Comparison of ENCODE assay signal across 23 cellular contexts in genomic region chr7:82257118-82257695, GRCh38.
A peak's percentile ranks its signal among the peaks of the same experiment; 100 is the strongest.
DNase-seq lines count a peak whose midpoint lies in the region; ATAC-seq and TF ChIP-seq lines count a peak whose summit lies in the region.
"Had no signal": no experiment of that assay in that cellular context is flagged by ENCODE, and none has a peak within 500 bp of the region (broad histone marks: within the 10 kb centered on the region; RNA-seq: fewer than 3 reads in every experiment).

No MANE protein-coding gene starts in this region.

- DNase-seq in DMS 273 (lab: John Stamatoyannopoulos, UW; ENCODE audit: unreplicated experiment), result peak; percentile 48
- DNase-seq in DMS 273 treated with DMSO at 0.1 percent for 48 hours (lab: John Stamatoyannopoulos, UW), result no peak
- peak; percentile 65 for DNase-seq in NCI-H1694 (lab: John Stamatoyannopoulos, UW)
- peak; percentile 32 for DNase-seq in midbrain (lab: John Stamatoyannopoulos, UW)
- no peak for DNase-seq in NCI-H128 (lab: John Stamatoyannopoulos, UW; ENCODE audit: unreplicated experiment)
- no peak for DNase-seq in MV-4-11 (lab: John Stamatoyannopoulos, UW)
- DNase-seq: activated CD4-positive, CD25-positive, alpha-beta regulatory T cell treated with anti-CD3 and anti-CD28 coated beads, Interleukin-2, amount 50 U/mL, for 72 hours; activated CD8-positive, alpha-beta T cell treated with anti-CD3 and anti-CD28 coated beads, Interleukin-2, amount 10 ng/mL, durations not matched to agents 7 days and 5 days; activated gamma-delta T cell treated with Interleukin-2 at 50 U/mL for 16 hours; adrenal gland; AML-193; CD8-positive, alpha-beta memory T cell; foreskin fibroblast; immature natural killer cell; mucosa of descending colon; NCI-H187 treated with DMSO at 0.1 percent for 48 hours; NCI-H774 had no signal

- no peak for TF ChIP-seq CTCF in VCaP (conservative IDR thresholded peaks at IDR 0.05)

- H3K27ac ChIP-seq in VCaP, result peak overlapping the region; percentile 69
- H3K27ac ChIP-seq: 22Rv1, neural progenitor cell, thoracic aorta had no signal

- no peak for ATAC-seq in HG03175 (IDR thresholded peaks at IDR 0.05; ENCODE audit: unreplicated experiment)
- ATAC-seq: activated CD8-positive, alpha-beta T cell treated with anti-CD3 and anti-CD28 coated beads, Interleukin-2, amount 10 ng/mL, durations not matched to agents 7 days and 5 days; mucosa of descending colon; stimulated activated memory B cell treated with anti-CD40 and anti-IgM and Interleukin-4, amounts not matched to agents 10 μg/mL and 1 μg/mL and 100 μg/mL, for 72 hours had no signal

Comparison
In these comparisons a context has a peak if more than half of its experiments do, and no peak if none do; other contexts are left out.
1. DNase-seq: peak in DMS 273 (single experiment), NCI-H1694 (single experiment) and midbrain (single experiment); none in DMS 273 treated with DMSO at 0.1 percent for 48 hours (single experiment), NCI-H128 (single experiment) and MV-4-11 (single experiment).